11 cellular contexts compared by ENCODE assay signal in genomic region chr7:26653430-26653911, GRCh38.
DNase-seq lines count a peak whose midpoint lies in the region; ATAC-seq, FAIRE-seq and TF ChIP-seq lines count a peak whose summit lies in the region.
"Had no signal": no experiment of that assay in that cellular context is flagged by ENCODE, and none has a peak within 500 bp of the region (broad histone marks: within the 10 kb centered on the region; RNA-seq: fewer than 3 reads in every experiment).

No MANE protein-coding gene starts in this region.

- peaks cover 0 to 6% of the 10 kb centered on the region in 2 experiments; a peak in 1 of 4 replicates for H3K4me1 ChIP-seq in SK-N-SH (ENCODE audit: control insufficient read depth in 1 of 2, insufficient read depth in 2 of 2, low read depth in 1 of 2, low read length in 1 of 2)
- H3K4me1 ChIP-seq in H1 (replicated peaks in 1 of 4; ENCODE audit: control insufficient read depth in 3 of 4, insufficient read depth in 4 of 4, low read length in 3 of 4), result peaks cover 1 to 19% (median 13%) of the 10 kb centered on the region in 4 experiments
- H3K4me1 ChIP-seq in testis, result no peaks in the 10 kb centered on the region

- no peak for FAIRE-seq in H1 (lab: Jason Lieb, UNC)

- H3K4me2 ChIP-seq in SK-N-SH (no peak overlapping the region), H1 (ENCODE audit: insufficient read depth in 1 of 2, low read depth in 2 of 2, low read length in 2 of 2) (no peak overlapping the region)

- no peak overlapping the region for H2BK15ac ChIP-seq in H1 (ENCODE audit: low read length)

- H3K27me3 ChIP-seq in SK-N-SH (ENCODE audit: insufficient read depth) (no peaks in the 10 kb centered on the region), H1 (replicated peaks in 1 of 4; ENCODE audit: control insufficient read depth in 3 of 4, extremely low read depth in 1 of 4, insufficient read depth in 3 of 4, low read length in 3 of 4) (no peaks in the 10 kb centered on the region), testis (no peaks in the 10 kb centered on the region)
- H3K27me3 ChIP-seq: neutrophil had no signal

- no peak overlapping the region for H3K23ac ChIP-seq in H1 (ENCODE audit: insufficient read length)

- TF ChIP-seq POLR2A in H1 (IDR thresholded peaks at IDR 0.05; ENCODE audit: control extremely low read depth in 1 of 2, low read depth in 2 of 2, low read length in 2 of 2) (no peak), testis (IDR thresholded peaks at IDR 0.05) (no peak)

- H3K14ac ChIP-seq in H1 (ENCODE audit: insufficient read length), result no peak overlapping the region

- H2BK5ac ChIP-seq in H1 (ENCODE audit: low read depth, low read length), result no peak overlapping the region

- H3F3A ChIP-seq in SK-N-SH (replicated peaks; ENCODE audit: insufficient read depth), result no peaks in the 10 kb centered on the region

- no peak overlapping the region for H2BK20ac ChIP-seq in H1 (ENCODE audit: low read length)

- no peak overlapping the region for H3K56ac ChIP-seq in H1 (replicated peaks; ENCODE audit: insufficient read length, low read depth, low read length)

- H2BK12ac ChIP-seq in H1 (ENCODE audit: low read depth, low read length), result peak overlapping the region; percentile 86; the same call in 1 of the 2 replicates

- H2BK120ac ChIP-seq in H1 (replicated peaks; ENCODE audit: low read depth, low read length), result no peak overlapping the region

- H4K91ac ChIP-seq in H1 (replicated peaks; ENCODE audit: insufficient read length, low read length), result no peak overlapping the region

- ATAC-seq in SK-N-SH treated with all-trans-retinoic acid at 6 μM for 48 hours, result no peak
- no peak for ATAC-seq in GM19035 (IDR thresholded peaks at IDR 0.05; ENCODE audit: unreplicated experiment)
- ATAC-seq: activated CD8-positive, alpha-beta memory T cell treated with anti-CD3 and anti-CD28 coated beads, Interleukin-2, amount 10 ng/mL, durations not matched to agents 7 days and 5 days had no signal

- TF ChIP-seq CTCF in SK-N-SH (IDR thresholded peaks at IDR 0.05) (no peak), H1 (IDR thresholded peaks at IDR 0.05; ENCODE audit: control extremely low read depth in 1 of 3, insufficient read depth in 1 of 3, low read depth in 1 of 3, low read length in 3 of 3) (no peak), testis (IDR thresholded peaks at IDR 0.05) (no peak)

- TF ChIP-seq RAD21 in SK-N-SH (IDR thresholded peaks at IDR 0.05; ENCODE audit: low read length) (no peak), H1 (IDR thresholded peaks at IDR 0.05 in 1 of 2, conservative IDR thresholded peaks at IDR 0.05 in 1 of 2; ENCODE audit: low read depth in 2 of 2, low read length in 2 of 2) (no peak)

- TF ChIP-seq EP300 in SK-N-SH (IDR thresholded peaks at IDR 0.05; ENCODE audit: borderline replicate concordance in 1 of 2, low read depth in 1 of 2, low read length in 1 of 2), result no peak
- no peak for TF ChIP-seq EP300 in H1 (IDR thresholded peaks at IDR 0.05; ENCODE audit: borderline replicate concordance in 1 of 2, low read depth in 2 of 2, low read length in 2 of 2)

- H4K8ac ChIP-seq in H1 (ENCODE audit: extremely low read depth, insufficient read depth, low read length), result no peak overlapping the region

- H4K5ac ChIP-seq in H1 (ENCODE audit: insufficient read length, low read depth, low read length), result no peak overlapping the region

- H3K9ac ChIP-seq in SK-N-SH (no peak overlapping the region), H1 (replicated peaks in 1 of 4; ENCODE audit: extremely low read depth in 1 of 4, low read depth in 3 of 4, low read length in 3 of 4) (no peak overlapping the region)

- H3K9me3 ChIP-seq in SK-N-SH, result no peaks in the 10 kb centered on the region
- H3K9me3 ChIP-seq in H1 (ENCODE audit: insufficient read depth in 2 of 2, low read depth in 1 of 2, low read length in 1 of 2), result no peaks in the 10 kb centered on the region
- no peaks in the 10 kb centered on the region for H3K9me3 ChIP-seq in testis
- H3K9me3 ChIP-seq: neutrophil had no signal

- H4K20me1 ChIP-seq in SK-N-SH (ENCODE audit: insufficient read depth) (no peaks in the 10 kb centered on the region), H1 (replicated peaks in 1 of 2; ENCODE audit: control insufficient read depth in 1 of 2, insufficient read depth in 2 of 2, low read length in 2 of 2) (no peaks in the 10 kb centered on the region)

- no peak overlapping the region for H2AFZ ChIP-seq in SK-N-SH (ENCODE audit: low read depth)
- no peak overlapping the region for H2AFZ ChIP-seq in H1 (ENCODE audit: low read length)

- no peak overlapping the region for H3K4ac ChIP-seq in H1 (replicated peaks; ENCODE audit: insufficient read length, low read depth, low read length)

- no peak overlapping the region for H3K4me3 ChIP-seq in SK-N-SH (ENCODE audit: low read depth in 2 of 2, low read length in 1 of 2)
- H3K4me3 ChIP-seq in H1 (ENCODE audit: extremely low read depth in 1 of 4, insufficient read depth in 2 of 4, low read depth in 3 of 4, low read length in 4 of 4), result no peak overlapping the region
- H3K4me3 ChIP-seq in testis, result no peak overlapping the region

- CTCF ChIA-PET in SK-N-SH (lab: Yijun Ruan, JAX), result interaction anchor here (1.2 kb wide), 1 partner anchor 14 kb away, joined by 3 read pairs; no protein-coding TSS in a partner anchor
- CTCF ChIA-PET in H1 (lab: Charles Lee; ENCODE audit: partially characterized antibody), result no interaction called here

- POLR2A ChIA-PET in SK-N-SH (lab: Yijun Ruan, JAX), result no interaction called here
- POLR2A ChIA-PET in H1 (lab: Charles Lee; ENCODE audit: partially characterized antibody), result no interaction called here

- 57% methylated on average over 6 of the region's 6 CpGs for WGBS in SK-N-SH (ENCODE audit: low lambda C conversion rate)
- WGBS in H1 (ENCODE audit: extremely low coverage in 1 of 2, insufficient coverage in 1 of 2, insufficient read length in 1 of 2, insufficient replicate concordance in 2 of 2, low coverage in 1 of 2, low lambda C conversion rate in 2 of 2, missing lambda C conversion rate in 1 of 2), 2 experiments, result 90% methylated on average over 6 of the region's 6 CpGs; no CpG with 5 or more reads in 1 of the 2 experiments
- WGBS in testis, 2 donors, result 56 to 61% methylated on average over 6 of the region's 6 CpGs

- H3K79me2 ChIP-seq in SK-N-SH (ENCODE audit: insufficient read depth) (no peaks in the 10 kb centered on the region), H1 (ENCODE audit: control insufficient read depth in 1 of 2, insufficient read depth in 2 of 2, low read length in 2 of 2) (no peaks in the 10 kb centered on the region)

- DNase-seq in SK-N-SH (no peak), NCI-H226 (peak; percentile 59), H1 (ENCODE audit: low read depth in 1 of 2, low spot score in 2 of 2) (no peak), testis (peak; percentile 22), NCI-H82 (lab: John Stamatoyannopoulos, UW) (no peak)
- no peak for DNase-seq in stimulated activated CD8-positive, alpha-beta memory T cell treated with anti-CD3 and anti-CD28 coated beads, Interleukin-4, amount 100 ng/mL, for 48 hours
- DNase-seq: activated CD8-positive, alpha-beta memory T cell treated with anti-CD3 and anti-CD28 coated beads, Interleukin-2, amount 10 ng/mL, durations not matched to agents 7 days and 5 days had no signal

- H3K79me1 ChIP-seq in H1 (ENCODE audit: low read depth, low read length), result no peaks in the 10 kb centered on the region

- H3K18ac ChIP-seq in H1 (ENCODE audit: extremely low read depth, low read length), result no peak overlapping the region

- H3K23me2 ChIP-seq in H1 (ENCODE audit: low read depth, low read length), result 0 out of 2 replicates have a peak, but pooled peaks cover 3% of the 10 kb centered on the region

- intact Hi-C loops in testis (cut with DNase I; ENCODE audit: low total_unique reads), result no loop called here

- no peaks in the 10 kb centered on the region for H3K9me2 ChIP-seq in SK-N-SH

- H2AK5ac ChIP-seq in H1 (ENCODE audit: low read depth, low read length), result no peak overlapping the region

- H3K27ac ChIP-seq in SK-N-SH (ENCODE audit: low read depth in 2 of 2, low read length in 1 of 2) (no peak overlapping the region), H1 (ENCODE audit: low read depth, low read length) (no peak overlapping the region), testis (no peak overlapping the region)
- H3K27ac ChIP-seq: HL-60, neutrophil had no signal

- H3K36me3 ChIP-seq in SK-N-SH (replicated peaks in 1 of 2; ENCODE audit: control insufficient read depth in 1 of 2, insufficient read depth in 2 of 2, low read length in 1 of 2) (no peaks in the 10 kb centered on the region), H1 (ENCODE audit: control insufficient read depth in 2 of 4, insufficient read depth in 4 of 4, low read length in 3 of 4) (no peaks in the 10 kb centered on the region), testis (ENCODE audit: low read depth, missing control alignments) (no peaks in the 10 kb centered on the region)

TF ChIP-seq in SK-N-SH, 30 proteins besides CTCF, POLR2A, EP300 and RAD21:
- TF ChIP-seq MXI1 (IDR thresholded peaks at IDR 0.05; ENCODE audit: low read depth, low read length) (no peak), ELF1 (IDR thresholded peaks at IDR 0.05) (no peak), NFIC (IDR thresholded peaks at IDR 0.05; ENCODE audit: borderline replicate concordance) (peak; percentile 13; the same call in 1 of the 2 replicates)

TF ChIP-seq in SK-N-SH treated with all-trans-retinoic acid at 6 μM for 48 hours, 23 proteins besides CTCF, POLR2A, EP300 and RAD21 (continues in another document):
- TF ChIP-seq ARNTL (CRISPR knock-in tag; IDR thresholded peaks at IDR 0.05; ENCODE audit: borderline replicate concordance, low read depth) (no peak), RARB (CRISPR knock-in tag; IDR thresholded peaks at IDR 0.05) (no peak)

TF ChIP-seq in H1, 55 proteins besides CTCF, POLR2A, EP300 and RAD21 (continues in another document):
- no peak for TF ChIP-seq SIRT6 (IDR thresholded peaks at IDR 0.05; ENCODE audit: low read length)
- TF ChIP-seq CBX8 (IDR thresholded peaks at IDR 0.05; ENCODE audit: borderline replicate concordance, low read depth, low read length), result no peak
- no peak for TF ChIP-seq CBX5 (IDR thresholded peaks at IDR 0.05; ENCODE audit: low read depth, low read length)
- no peak for TF ChIP-seq FOSL1 (IDR thresholded peaks at IDR 0.05; ENCODE audit: insufficient read depth, low read depth, low read length)
- no peak for TF ChIP-seq EGR1 (IDR thresholded peaks at IDR 0.05; ENCODE audit: borderline replicate concordance, low read depth, low read length)
- TF ChIP-seq SP4 (IDR thresholded peaks at IDR 0.05; ENCODE audit: low read length), result no peak
- TF ChIP-seq MAX (IDR thresholded peaks at IDR 0.05), result no peak
- TF ChIP-seq RBBP5 (IDR thresholded peaks at IDR 0.05; ENCODE audit: borderline replicate concordance, low read depth, low read length), result no peak

Comparison
In these comparisons a context has a peak if more than half of its experiments do, and no peak if none do; other contexts are left out.
1. DNase-seq: peak in NCI-H226 (single experiment) and testis (single experiment); none in SK-N-SH (single experiment), H1 (0 of 2), stimulated activated CD8-positive, alpha-beta memory T cell treated with anti-CD3 and anti-CD28 coated beads, Interleukin-4, amount 100 ng/mL, for 48 hours (single experiment) and NCI-H82 (single experiment).